ENCODE assay signal across 10 cellular contexts in genomic region chr1:8133657-8134430, GRCh38.
DNase-seq lines count a peak whose midpoint lies in the region; ATAC-seq lines count a peak whose summit lies in the region.
"Had no signal": no experiment of that assay in that cellular context is flagged by ENCODE, and none has a peak within 500 bp of the region (broad histone marks: within the 10 kb centered on the region; RNA-seq: fewer than 3 reads in every experiment).

No MANE protein-coding gene starts in this region.

- H3K4me3 ChIP-seq in mucosa of stomach (ENCODE audit: low read length), result no peak overlapping the region

- no peaks in the 10 kb centered on the region for H3K9me3 ChIP-seq in mucosa of stomach (ENCODE audit: control insufficient read depth, low read length)

- ATAC-seq in Right ventricle myocardium inferior, result peak; percentile 91
- ATAC-seq in esophagus mucosa, result peak; percentile 66
- ATAC-seq in GM21717 (IDR thresholded peaks at IDR 0.05; ENCODE audit: unreplicated experiment), result no peak

- no peaks in the 10 kb centered on the region for H3K36me3 ChIP-seq in mucosa of stomach (ENCODE audit: control insufficient read depth, insufficient read depth, low read length)

- intact Hi-C loops in Right ventricle myocardium inferior (cut with DNase I), result no loop called here
- intact Hi-C loops in cardiac septum (cut with DNase I), result no loop called here

- H3K9ac ChIP-seq in mucosa of stomach (ENCODE audit: low read length), result peak overlapping the region; percentile 52

- no peaks in the 10 kb centered on the region for H3K27me3 ChIP-seq in mucosa of stomach (ENCODE audit: control insufficient read depth, insufficient read depth, low read length)

- H3K4me1 ChIP-seq in mucosa of stomach (ENCODE audit: control insufficient read depth, insufficient read depth, low read length), result peaks cover 4% of the 10 kb centered on the region

- DNase-seq in Right ventricle myocardium inferior (ENCODE audit: missing footprints) (peak; percentile 69), cardiac septum (ENCODE audit: low spot score) (no peak), RPMI8226 (no peak), UCSD-AML1 (lab: John Stamatoyannopoulos, UW; ENCODE audit: unreplicated experiment) (no peak), NCI-H1048 (lab: John Stamatoyannopoulos, UW) (no peak)
- DNase-seq: activated CD4-positive, CD25-positive, alpha-beta regulatory T cell treated with anti-CD3 and anti-CD28 coated beads, Interleukin-2, amount 50 U/mL, for 72 hours; glutamatergic neuron had no signal
